Comparison of ENCODE assay signal across 1 cellular context in genomic region chr19:34793562-34793961, GRCh38.
TF ChIP-seq lines count a peak whose summit lies in the region.

No MANE protein-coding gene starts in this region.

TF ChIP-seq in K562, 482 proteins besides CTCF, POLR2A, EP300 and RAD21:
- peak in 1 of 3 experiments; percentile 47 for TF ChIP-seq YY1 (IDR thresholded peaks at IDR 0.05; ENCODE audit: borderline replicate concordance in 1 of 3, control insufficient read depth in 1 of 3, extremely low read depth in 1 of 3, insufficient read depth in 3 of 3, insufficient read length in 1 of 3, insufficient replicate concordance in 2 of 3, low read depth in 1 of 3, low read length in 2 of 3)
- no peak for TF ChIP-seq SP1 (CRISPR knock-in tag; IDR thresholded peaks at IDR 0.05)
